ENCODE assay signal across 12 cellular contexts in genomic region chr12:130954544-130954831, GRCh38. TPM values are rescaled to one million over a fixed set of nuclear protein-coding genes. Genes with fewer than 3 reads are reported as not detected.
DNase-seq lines count a peak whose midpoint lies in the region; ATAC-seq and TF ChIP-seq lines count a peak whose summit lies in the region.
"Had no signal": no experiment of that assay in that cellular context is flagged by ENCODE, and none has a peak within 500 bp of the region (broad histone marks: within the 10 kb centered on the region; RNA-seq: fewer than 3 reads in every experiment).

No MANE protein-coding gene starts in this region.

- CTCF ChIA-PET in Caco-2 (lab: Charles Lee) = no interaction called here
- CTCF ChIA-PET in CD4-positive, alpha-beta T cell (lab: Charles Lee) = no interaction called here

- H3K27ac ChIP-seq in dorsolateral prefrontal cortex = peak overlapping the region in 7 of 59 donors; percentile 2 to 57 (median 14)
- peak overlapping the region; percentile 86 for H3K27ac ChIP-seq in lower lobe of right lung
- peak overlapping the region; percentile 52 for H3K27ac ChIP-seq in skeletal muscle tissue (ENCODE audit: low read depth, low read length)
- H3K27ac ChIP-seq in CD4-positive, alpha-beta T cell (ENCODE audit: low read depth, low read length) = no peak overlapping the region

- H3K9ac ChIP-seq in skeletal muscle tissue (ENCODE audit: low read depth in 1 of 3, low read length in 3 of 3) = peak overlapping the region; percentile 23 to 86 (median 80)

- ATAC-seq in lower lobe of right lung (peak; percentile 76 to 82), HG02678 (IDR thresholded peaks at IDR 0.05; ENCODE audit: unreplicated experiment) (no peak)
- ATAC-seq in CD4-positive, alpha-beta T cell (ENCODE audit: poor library complexity) = no peak
- ATAC-seq in activated naive CD8-positive, alpha-beta T cell treated with anti-CD3 and anti-CD28 coated beads, Interleukin-2, amount 50 U/mL, for 24 hours = no peak
- ATAC-seq: WTC11 had no signal

- H3K4me1 Mint-ChIP-seq in Caco-2 (ENCODE audit: low read depth, unreplicated experiment) = peaks cover 25% of the 10 kb centered on the region
- H3K4me1 Mint-ChIP-seq in CD4-positive, alpha-beta T cell (ENCODE audit: low read depth) = no peaks in the 10 kb centered on the region
- H3K4me1 Mint-ChIP-seq in activated naive CD8-positive, alpha-beta T cell treated with anti-CD3 and anti-CD28 coated beads, Interleukin-2, amount 50 U/mL, for 24 hours = peaks cover 3% of the 10 kb centered on the region

- H3K4me3 Mint-ChIP-seq in Caco-2 (ENCODE audit: unreplicated experiment) = peak overlapping the region; percentile 79
- no peak overlapping the region for H3K4me3 Mint-ChIP-seq in CD4-positive, alpha-beta T cell
- H3K4me3 Mint-ChIP-seq in activated naive CD8-positive, alpha-beta T cell treated with anti-CD3 and anti-CD28 coated beads, Interleukin-2, amount 50 U/mL, for 24 hours = no peak overlapping the region
- H3K4me3 Mint-ChIP-seq: activated T-helper 1 cell treated with anti-CD3 and anti-CD28 coated beads, Interleukin-12 subunit alpha, Interleukin-12 subunit beta, Interleukin-2, Interleukin-4 antibody, amounts not matched to agents 30 ng/mL and 10 ng/mL and 1 ng/mL, durations not matched to agents 14 hours and 24 hours and 36 hours; WTC11 had no signal

- DNase-seq in Caco-2 = no peak
- no peak for DNase-seq in dorsolateral prefrontal cortex
- DNase-seq in lower lobe of right lung = peak; percentile 76
- DNase-seq in CD4-positive, alpha-beta T cell = no peak
- DNase-seq in NK-92 (lab: John Stamatoyannopoulos, UW; ENCODE audit: unreplicated experiment) = no peak
- no peak for DNase-seq in activated naive CD8-positive, alpha-beta T cell treated with anti-CD3 and anti-CD28 coated beads, Interleukin-2, amount 50 U/mL, for 24 hours
- DNase-seq: NCI-H1048, NCI-H510A treated with DMSO at 0.1 percent for 48 hours had no signal

- H3K27me3 ChIP-seq in Caco-2 (replicated peaks; ENCODE audit: control insufficient read depth, insufficient read depth, low read length) (no peaks in the 10 kb centered on the region), dorsolateral prefrontal cortex (peaks cover 0 to 21% (median 0%) of the 10 kb centered on the region in 45 donors), lower lobe of right lung (ENCODE audit: low read depth) (no peaks in the 10 kb centered on the region), skeletal muscle tissue (ENCODE audit: control insufficient read depth in 3 of 3, insufficient read depth in 3 of 3, low read length in 3 of 3) (no peaks in the 10 kb centered on the region)
- H3K27me3 ChIP-seq in CD4-positive, alpha-beta T cell (ENCODE audit: control insufficient read depth, insufficient read depth, low read length) = peaks cover 12% of the 10 kb centered on the region

- POLR2A ChIA-PET in Caco-2 (lab: Charles Lee) = interaction anchor here (0.6 kb wide), 1 partner anchor 28 kb away, joined by 3 read pairs; no protein-coding TSS in a partner anchor
- POLR2A ChIA-PET in CD4-positive, alpha-beta T cell (lab: Charles Lee) = no interaction called here

- intact Hi-C loops in Caco-2 (cut with micrococcal nuclease; ENCODE audit: unreplicated experiment) (no loop called here), dorsolateral prefrontal cortex (cut with DNase I) (no loop called here), lower lobe of right lung (cut with DNase I) (no loop called here)
- intact Hi-C loops in CD4-positive, alpha-beta T cell (cut with DNase I, micrococcal nuclease) = no loop called here

- no peaks in the 10 kb centered on the region for H3K36me3 Mint-ChIP-seq in Caco-2 (ENCODE audit: insufficient read depth, unreplicated experiment)
- H3K36me3 Mint-ChIP-seq in CD4-positive, alpha-beta T cell (ENCODE audit: low read depth) = no peaks in the 10 kb centered on the region
- H3K36me3 Mint-ChIP-seq in activated naive CD8-positive, alpha-beta T cell treated with anti-CD3 and anti-CD28 coated beads, Interleukin-2, amount 50 U/mL, for 24 hours (ENCODE audit: low read depth) = no peaks in the 10 kb centered on the region
- H3K36me3 Mint-ChIP-seq: WTC11 had no signal

- TF ChIP-seq CTCF in Caco-2 (IDR thresholded peaks at IDR 0.05; ENCODE audit: insufficient read depth in 1 of 2, low read depth in 1 of 2, low read length in 1 of 2, severe bottlenecking in 1 of 2, unreplicated experiment in 1 of 2) (no peak), dorsolateral prefrontal cortex (IDR thresholded peaks at IDR 0.05 in 54 of 56, conservative IDR thresholded peaks at IDR 0.05 in 2 of 56; ENCODE audit: low read depth in 1 of 56, partially characterized antibody in 56 of 56) (no peak), lower lobe of right lung (IDR thresholded peaks at IDR 0.05) (no peak)
- TF ChIP-seq CTCF in CD4-positive, alpha-beta T cell (IDR thresholded peaks at IDR 0.05) = no peak

- H3K4me3 ChIP-seq in Caco-2 (ENCODE audit: low read depth, low read length) (peak overlapping the region; percentile 32), dorsolateral prefrontal cortex (peak overlapping the region in 49 of 59 donors; percentile 9 to 57 (median 34)), lower lobe of right lung (peak overlapping the region; percentile 66), skeletal muscle tissue (ENCODE audit: low read length in 3 of 3) (peak overlapping the region; percentile 59 to 81 (median 76))

- H3K9me3 ChIP-seq in Caco-2 = no peaks in the 10 kb centered on the region
- no peaks in the 10 kb centered on the region for H3K9me3 ChIP-seq in lower lobe of right lung
- H3K9me3 ChIP-seq in skeletal muscle tissue (ENCODE audit: control insufficient read depth in 3 of 3, low read length in 3 of 3) = no peaks in the 10 kb centered on the region
- H3K9me3 ChIP-seq in CD4-positive, alpha-beta T cell (ENCODE audit: control insufficient read depth, low read length) = no peaks in the 10 kb centered on the region

- no peak overlapping the region for H3K27ac Mint-ChIP-seq in Caco-2 (ENCODE audit: unreplicated experiment)
- no peak overlapping the region for H3K27ac Mint-ChIP-seq in CD4-positive, alpha-beta T cell
- H3K27ac Mint-ChIP-seq in activated naive CD8-positive, alpha-beta T cell treated with anti-CD3 and anti-CD28 coated beads, Interleukin-2, amount 50 U/mL, for 24 hours = no peak overlapping the region
- H3K27ac Mint-ChIP-seq: activated T-helper 1 cell treated with anti-CD3 and anti-CD28 coated beads, Interleukin-12 subunit alpha, Interleukin-12 subunit beta, Interleukin-2, Interleukin-4 antibody, amounts not matched to agents 30 ng/mL and 10 ng/mL and 1 ng/mL, durations not matched to agents 14 hours and 24 hours and 36 hours; WTC11 had no signal

- H3K4me1 ChIP-seq in Caco-2 (peaks cover 28% of the 10 kb centered on the region), lower lobe of right lung (peaks cover 24% of the 10 kb centered on the region), skeletal muscle tissue (ENCODE audit: control insufficient read depth in 3 of 3, insufficient read depth in 3 of 3, low read length in 3 of 3) (peaks cover 19 to 24% (median 21%) of the 10 kb centered on the region in 3 donors)

- H3K27me3 Mint-ChIP-seq in Caco-2 (ENCODE audit: insufficient read depth, unreplicated experiment) = no peaks in the 10 kb centered on the region
- peaks cover 38% of the 10 kb centered on the region for H3K27me3 Mint-ChIP-seq in CD4-positive, alpha-beta T cell
- H3K27me3 Mint-ChIP-seq in activated naive CD8-positive, alpha-beta T cell treated with anti-CD3 and anti-CD28 coated beads, Interleukin-2, amount 50 U/mL, for 24 hours = peaks cover 18% of the 10 kb centered on the region

- BruUV-seq in Caco-2 (replicated peaks; lab: Mats Ljungman, UMichigan) = no TSS peak

- no peaks in the 10 kb centered on the region for H3K36me3 ChIP-seq in Caco-2 (ENCODE audit: control insufficient read depth, insufficient read depth, low read length)
- H3K36me3 ChIP-seq in lower lobe of right lung = no peaks in the 10 kb centered on the region
- peaks cover 0 to 2% (median 0%) of the 10 kb centered on the region in 3 donors for H3K36me3 ChIP-seq in skeletal muscle tissue (ENCODE audit: control insufficient read depth in 3 of 3, insufficient read depth in 3 of 3, low read length in 3 of 3)

- no peaks in the 10 kb centered on the region for H3K9me3 Mint-ChIP-seq in Caco-2 (ENCODE audit: unreplicated experiment)
- no peaks in the 10 kb centered on the region for H3K9me3 Mint-ChIP-seq in CD4-positive, alpha-beta T cell
- H3K9me3 Mint-ChIP-seq in activated naive CD8-positive, alpha-beta T cell treated with anti-CD3 and anti-CD28 coated beads, Interleukin-2, amount 50 U/mL, for 24 hours = no peaks in the 10 kb centered on the region
- H3K9me3 Mint-ChIP-seq: activated T-helper 1 cell treated with anti-CD3 and anti-CD28 coated beads, Interleukin-12 subunit alpha, Interleukin-12 subunit beta, Interleukin-2, Interleukin-4 antibody, amounts not matched to agents 30 ng/mL and 10 ng/mL and 1 ng/mL, durations not matched to agents 14 hours and 24 hours and 36 hours had no signal

RNA-seq across cellular contexts. Expression of gene ADGRD1, which starts 0.8 kb away (rescaled TPM):
- total RNA-seq in Caco-2 (2022) (3.6 and 3.7 TPM in 2 replicates), dorsolateral prefrontal cortex (10 to 100 TPM in 41 of 120 experiments, 1 to 10 TPM in 79; 2.9 to 24.8 (median 8.8) TPM), lower lobe of right lung (108 TPM), skeletal muscle tissue (7.8 TPM)
- total RNA-seq in CD4-positive, alpha-beta T cell = under 1 TPM in 1 of 2 experiments, not detected in 1; 0.22 TPM

Comparison
In these comparisons a context has a peak if more than half of its experiments do, and no peak if none do; other contexts are left out.
1. ATAC-seq: peak in lower lobe of right lung (2 of 2); none in CD4-positive, alpha-beta T cell (single experiment), activated naive CD8-positive, alpha-beta T cell treated with anti-CD3 and anti-CD28 coated beads, Interleukin-2, amount 50 U/mL, for 24 hours (single experiment) and HG02678 (single experiment).
2. Peak in every context shown above with its lines, with median percentiles within 50 percentile points of each other: H3K4me3 ChIP-seq.